In genomic region chr9:87020169-87020935, GRCh38 we compare ENCODE assay signal across 21 cellular contexts.
DNase-seq lines count a peak whose midpoint lies in the region; ATAC-seq, FAIRE-seq and TF ChIP-seq lines count a peak whose summit lies in the region.
"Had no signal": no experiment of that assay in that cellular context is flagged by ENCODE, and none has a peak within 500 bp of the region (broad histone marks: within the 10 kb centered on the region; RNA-seq: fewer than 3 reads in every experiment).

No MANE protein-coding gene starts in this region.

- ATAC-seq in GM19397 (IDR thresholded peaks at IDR 0.05; ENCODE audit: unreplicated experiment) = no peak
- no peak for ATAC-seq in GM21526 (IDR thresholded peaks at IDR 0.05; ENCODE audit: low FRiP score, unreplicated experiment)
- ATAC-seq: A549, HCT116 had no signal

- TF ChIP-seq CTCF in bronchial epithelial cell (IDR thresholded peaks at IDR 0.05; ENCODE audit: insufficient read depth, low read length, severe bottlenecking) (no peak), neural progenitor cell (IDR thresholded peaks at IDR 0.05) (no peak)

- peak; percentile 32 for FAIRE-seq in bronchial epithelial cell (lab: Jason Lieb, UNC)
- FAIRE-seq: A549, D721Med, GM12892, GM18507 had no signal

- H3K4me3 ChIP-seq in bronchial epithelial cell (ENCODE audit: low read depth, low read length) (no peak overlapping the region), neural progenitor cell (no peak overlapping the region)
- H3K4me3 ChIP-seq: A549 had no signal

- no peak overlapping the region for H3K9ac ChIP-seq in neural progenitor cell

- peaks cover 20% of the 10 kb centered on the region for H3K4me1 Mint-ChIP-seq in neural progenitor cell

- H3K27me3 ChIP-seq in bronchial epithelial cell (ENCODE audit: control insufficient read depth, insufficient read depth, low read length) = no peaks in the 10 kb centered on the region
- H3K27me3 ChIP-seq in neural progenitor cell = no peaks in the 10 kb centered on the region

- H2AFZ ChIP-seq in neural progenitor cell (replicated peaks) = peak overlapping the region; percentile 26

- H3K36me3 ChIP-seq in bronchial epithelial cell (ENCODE audit: control insufficient read depth, insufficient read depth, low read length) = no peaks in the 10 kb centered on the region
- no peaks in the 10 kb centered on the region for H3K36me3 ChIP-seq in neural progenitor cell

- peak overlapping the region; percentile 20 for H3K4me2 ChIP-seq in neural progenitor cell
- H3K4me2 ChIP-seq: A549 had no signal

- no peak overlapping the region for H3K27ac Mint-ChIP-seq in neural progenitor cell
- H3K27ac Mint-ChIP-seq: CD4-positive, alpha-beta T cell had no signal

- no peaks in the 10 kb centered on the region for H3K9me3 ChIP-seq in neural progenitor cell (ENCODE audit: low read depth)
- H3K9me3 ChIP-seq: A549, Caco-2 had no signal

- peak; percentile 4 for DNase-seq in ELF-1 (ENCODE audit: low read depth, low spot score)
- no peak for DNase-seq in bronchial epithelial cell (ENCODE audit: low read depth)
- DNase-seq in medulla oblongata (ENCODE audit: extremely low spot score) = peak; percentile 27
- no peak for DNase-seq in neural progenitor cell (ENCODE audit: low spot score)
- DNase-seq in stimulated activated CD8-positive, alpha-beta memory T cell treated with anti-CD3 and anti-CD28 coated beads, Interleukin-4, amount 100 ng/mL, for 48 hours = no peak
- no peak for DNase-seq in iPS-NIHi7 (ENCODE audit: extremely low spot score)
- DNase-seq: AML-193; Caco-2; CD4-positive, alpha-beta T cell; GDM1; GOT3; H7 had no signal

- no peaks in the 10 kb centered on the region for H4K20me1 ChIP-seq in neural progenitor cell (ENCODE audit: low read depth)

- H3K9me3 Mint-ChIP-seq in neural progenitor cell = peaks cover 14% of the 10 kb centered on the region
- H3K9me3 Mint-ChIP-seq: CD4-positive, alpha-beta T cell had no signal

- no peaks in the 10 kb centered on the region for H3F3A ChIP-seq in neural progenitor cell (ENCODE audit: low read depth)

- H3K27me3 Mint-ChIP-seq in neural progenitor cell (ENCODE audit: insufficient read depth, low read depth) = peaks cover 5% of the 10 kb centered on the region

- H3K79me2 ChIP-seq in neural progenitor cell (ENCODE audit: low read depth) = no peaks in the 10 kb centered on the region

- H3K27ac ChIP-seq in neural progenitor cell = no peak overlapping the region
- H3K27ac ChIP-seq: 22Rv1, A549, C4-2B had no signal

- no peak overlapping the region for H3K4me3 Mint-ChIP-seq in neural progenitor cell
- H3K4me3 Mint-ChIP-seq: CD4-positive, alpha-beta T cell had no signal

- peaks cover 3% of the 10 kb centered on the region for H3K36me3 Mint-ChIP-seq in neural progenitor cell

- H3K4me1 ChIP-seq in neural progenitor cell = peaks cover 21% of the 10 kb centered on the region
- H3K4me1 ChIP-seq: A549, Caco-2 had no signal

Comparison
In these comparisons a context has a peak if more than half of its experiments do, and no peak if none do; other contexts are left out.
1. DNase-seq: peak in ELF-1 (single experiment) and medulla oblongata (single experiment); none in bronchial epithelial cell (single experiment), neural progenitor cell (single experiment), stimulated activated CD8-positive, alpha-beta memory T cell treated with anti-CD3 and anti-CD28 coated beads, Interleukin-4, amount 100 ng/mL, for 48 hours (single experiment) and iPS-NIHi7 (single experiment).